Comparison of ENCODE assay signal across 10 cellular contexts in genomic region chr19:14871619-14872230, GRCh38. TPM values are rescaled to one million over a fixed set of nuclear protein-coding genes. Genes with fewer than 3 reads are reported as not detected.
A peak's percentile ranks its signal among the peaks of the same experiment; 100 is the strongest.
DNase-seq lines count a peak whose midpoint lies in the region; ATAC-seq and TF ChIP-seq lines count a peak whose summit lies in the region.
"Had no signal": no experiment of that assay in that cellular context is flagged by ENCODE, and none has a peak within 500 bp of the region (broad histone marks: within the 10 kb centered on the region; RNA-seq: fewer than 3 reads in every experiment).

No MANE protein-coding gene starts in this region.

- H3K27ac ChIP-seq in left ventricle myocardium inferior (replicated peaks) = no peak overlapping the region
- H3K27ac ChIP-seq in right atrium auricular region = no peak overlapping the region
- H3K27ac ChIP-seq: skin epidermis had no signal

- H3K36me3 ChIP-seq in left ventricle myocardium inferior (no peaks in the 10 kb centered on the region), right atrium auricular region (no peaks in the 10 kb centered on the region)

- DNase-seq in left ventricle myocardium inferior (no peak), right atrium auricular region (ENCODE audit: low spot score) (no peak), OCI-M2 (lab: John Stamatoyannopoulos, UW; ENCODE audit: unreplicated experiment) (peak; percentile 14), fibroblast of mammary gland (ENCODE audit: low read depth) (peak; percentile 11), T-cell (no peak)
- DNase-seq in activated naive CD4-positive, alpha-beta T cell treated with anti-CD3 and anti-CD28 coated beads, Interleukin-2, amount 50 U/mL, for 72 hours (ENCODE audit: low spot score in 2 of 2) = no peak

- peaks cover 42 to 54% of the 10 kb centered on the region in 2 donors for H3K27me3 Mint-ChIP-seq in T-cell

- intact Hi-C loops in left ventricle myocardium inferior (cut with micrococcal nuclease) = no loop called here

- H3K36me3 Mint-ChIP-seq in activated naive CD4-positive, alpha-beta T cell treated with anti-CD3 and anti-CD28 coated beads, Interleukin-2, amount 50 U/mL, for 72 hours = no peaks in the 10 kb centered on the region
- H3K36me3 Mint-ChIP-seq in T-cell = no peaks in the 10 kb centered on the region
- H3K36me3 Mint-ChIP-seq: IgD-negative memory B cell had no signal

- H3K4me3 ChIP-seq in left ventricle myocardium inferior (no peak overlapping the region), right atrium auricular region (no peak overlapping the region), fibroblast of mammary gland (ENCODE audit: control insufficient read depth, low read depth, low read length) (no peak overlapping the region)
- H3K4me3 ChIP-seq: skin epidermis had no signal

- no peaks in the 10 kb centered on the region for H3K4me1 Mint-ChIP-seq in T-cell
- H3K4me1 Mint-ChIP-seq: IgD-negative memory B cell had no signal

- no peak for ATAC-seq in activated naive CD4-positive, alpha-beta T cell treated with anti-CD3 and anti-CD28 coated beads, Interleukin-2, amount 50 U/mL, for 72 hours
- ATAC-seq in GM19035 (IDR thresholded peaks at IDR 0.05; ENCODE audit: unreplicated experiment) = no peak
- no peak for ATAC-seq in T-cell (replicated peaks in 1 of 4)
- ATAC-seq in HG03342 (IDR thresholded peaks at IDR 0.05; ENCODE audit: unreplicated experiment) = no peak

- peak; percentile 53 for TF ChIP-seq CTCF in left ventricle myocardium inferior (IDR thresholded peaks at IDR 0.05; ENCODE audit: borderline replicate concordance)
- TF ChIP-seq CTCF in right atrium auricular region (IDR thresholded peaks at IDR 0.05) = peak in 1 of 2 donors; percentile 41
- peak; percentile 45 for TF ChIP-seq CTCF in fibroblast of mammary gland (conservative IDR thresholded peaks at IDR 0.05; ENCODE audit: control insufficient read depth, insufficient read depth, low read depth, low read length)

- POLR2A ChIA-PET in T-cell (lab: Charles Lee) = no interaction called here

- H3K27me3 ChIP-seq in left ventricle myocardium inferior (ENCODE audit: low read depth) = peaks cover 76% of the 10 kb centered on the region
- H3K27me3 ChIP-seq in right atrium auricular region = no peaks in the 10 kb centered on the region

- no peaks in the 10 kb centered on the region for H3K4me1 ChIP-seq in left ventricle myocardium inferior
- no peaks in the 10 kb centered on the region for H3K4me1 ChIP-seq in right atrium auricular region

- H3K27ac Mint-ChIP-seq in activated naive CD4-positive, alpha-beta T cell treated with anti-CD3 and anti-CD28 coated beads, Interleukin-2, amount 50 U/mL, for 72 hours = no peak overlapping the region
- no peak overlapping the region for H3K27ac Mint-ChIP-seq in T-cell
- H3K27ac Mint-ChIP-seq: IgD-negative memory B cell had no signal

- H3K9me3 ChIP-seq in left ventricle myocardium inferior (replicated peaks) (no peaks in the 10 kb centered on the region), right atrium auricular region (peaks cover 0 to 8% of the 10 kb centered on the region in 2 donors)

- CTCF ChIA-PET in T-cell (lab: Charles Lee) = no interaction called here

- H3K4me3 Mint-ChIP-seq in T-cell = no peak overlapping the region
- H3K4me3 Mint-ChIP-seq: IgD-negative memory B cell had no signal

- no peaks in the 10 kb centered on the region for H3K9me3 Mint-ChIP-seq in activated naive CD4-positive, alpha-beta T cell treated with anti-CD3 and anti-CD28 coated beads, Interleukin-2, amount 50 U/mL, for 72 hours
- H3K9me3 Mint-ChIP-seq in T-cell = no peaks in the 10 kb centered on the region
- H3K9me3 Mint-ChIP-seq: IgD-negative memory B cell had no signal

RNA-seq across cellular contexts. Expression of gene OR7A17, which starts 14.2 kb away (rescaled TPM):
- total RNA-seq in left ventricle myocardium inferior (not detected), right atrium auricular region (not detected), T-cell (not detected)
- total RNA-seq in activated naive CD4-positive, alpha-beta T cell treated with anti-CD3 and anti-CD28 coated beads, Interleukin-2, amount 50 U/mL, for 72 hours = not detected

RNA-seq across cellular contexts. Expression of gene OR7A10, which starts 23.0 kb away (rescaled TPM):
- total RNA-seq in left ventricle myocardium inferior = not detected
- total RNA-seq in right atrium auricular region = not detected
- total RNA-seq in activated naive CD4-positive, alpha-beta T cell treated with anti-CD3 and anti-CD28 coated beads, Interleukin-2, amount 50 U/mL, for 72 hours = not detected
- total RNA-seq in T-cell = not detected

RNA-seq across cellular contexts. Expression of gene OR7A5, which starts 36.7 kb away (rescaled TPM):
- total RNA-seq in left ventricle myocardium inferior = not detected
- not detected for total RNA-seq in right atrium auricular region
- total RNA-seq in activated naive CD4-positive, alpha-beta T cell treated with anti-CD3 and anti-CD28 coated beads, Interleukin-2, amount 50 U/mL, for 72 hours = not detected
- total RNA-seq in T-cell = not detected

RNA-seq across cellular contexts. Expression of gene OR7C1, which starts 36.7 kb away (rescaled TPM):
- total RNA-seq in left ventricle myocardium inferior (not detected), right atrium auricular region (not detected), T-cell (not detected)
- total RNA-seq in activated naive CD4-positive, alpha-beta T cell treated with anti-CD3 and anti-CD28 coated beads, Interleukin-2, amount 50 U/mL, for 72 hours = not detected

Comparison
In these comparisons a context has a peak if more than half of its experiments do, and no peak if none do; other contexts are left out.
1. DNase-seq: peak in OCI-M2 (single experiment) and fibroblast of mammary gland (single experiment); none in left ventricle myocardium inferior (single experiment), right atrium auricular region (single experiment), activated naive CD4-positive, alpha-beta T cell treated with anti-CD3 and anti-CD28 coated beads, Interleukin-2, amount 50 U/mL, for 72 hours (0 of 2) and T-cell (0 of 34).